ENCODE assay signal across 8 cellular contexts in genomic region chr2:237714690-237715458, GRCh38.
DNase-seq lines count a peak whose midpoint lies in the region; ATAC-seq and TF ChIP-seq lines count a peak whose summit lies in the region.

No MANE protein-coding gene starts in this region.

- intact Hi-C loops in ascending aorta (cut with DNase I), result loop anchor here (2.0 kb wide), 1 partner anchor 22 kb away; no protein-coding TSS in a partner anchor

- CTCF ChIA-PET in HEK293 (lab: Yijun Ruan, JAX), result no interaction called here

- H3K9me3 ChIP-seq in HEK293 (ENCODE audit: control insufficient read depth, insufficient read depth, low read depth, low read length) (no peaks in the 10 kb centered on the region), ascending aorta (no peaks in the 10 kb centered on the region), skeletal muscle tissue (ENCODE audit: control insufficient read depth in 3 of 3, low read length in 3 of 3) (no peaks in the 10 kb centered on the region)

- DNase-seq in ascending aorta (ENCODE audit: low spot score in 2 of 2) (no peak), iris pigment epithelial cell (ENCODE audit: low read depth) (peak; percentile 42), KG1 (lab: John Stamatoyannopoulos, UW) (no peak), iPS-NIHi7 (ENCODE audit: extremely low spot score) (no peak)
- DNase-seq in activated naive CD4-positive, alpha-beta T cell treated with Interleukin-2 at 50 U/mL for 16 hours, result no peak

- H3K36me3 ChIP-seq in HEK293 (ENCODE audit: control insufficient read depth in 2 of 2, insufficient read depth in 1 of 2, low read length in 2 of 2), result peaks cover 0 to 18% of the 10 kb centered on the region in 2 experiments; a peak in 2 of 3 replicates
- peaks cover 14 to 41% of the 10 kb centered on the region in 2 donors for H3K36me3 ChIP-seq in ascending aorta
- H3K36me3 ChIP-seq in skeletal muscle tissue (ENCODE audit: control insufficient read depth in 3 of 3, insufficient read depth in 3 of 3, low read length in 3 of 3), result peaks cover 5 to 18% (median 17%) of the 10 kb centered on the region in 3 donors

- H3K27ac ChIP-seq in HEK293 (ENCODE audit: extremely low read depth, low read depth, low read length) (peak overlapping the region; percentile 8; the same call in 1 of the 2 replicates), ascending aorta (peak overlapping the region; percentile 54 to 72), skeletal muscle tissue (ENCODE audit: low read depth, low read length) (peak overlapping the region; percentile 92)

- H3K4me1 ChIP-seq in HEK293 (ENCODE audit: control insufficient read depth, insufficient read depth, low read length) (peaks cover 3% of the 10 kb centered on the region; the same call in 1 of the 2 replicates), ascending aorta (peaks cover 8 to 29% of the 10 kb centered on the region in 2 donors), skeletal muscle tissue (ENCODE audit: control insufficient read depth in 3 of 3, insufficient read depth in 3 of 3, low read length in 3 of 3) (peaks cover 54 to 62% (median 61%) of the 10 kb centered on the region in 3 donors)

- peak overlapping the region; percentile 66 to 79 (median 76) for H3K9ac ChIP-seq in skeletal muscle tissue (ENCODE audit: low read depth in 1 of 3, low read length in 3 of 3)

- H3K4me3 ChIP-seq in HEK293 (ENCODE audit: low read depth, low read length), result peak overlapping the region; percentile 9
- H3K4me3 ChIP-seq in ascending aorta, result peak overlapping the region in 1 of 2 donors; percentile 52
- peak overlapping the region; percentile 41 to 70 (median 65) for H3K4me3 ChIP-seq in skeletal muscle tissue (ENCODE audit: low read length in 3 of 3)

- H3K27me3 ChIP-seq in ascending aorta (no peaks in the 10 kb centered on the region), skeletal muscle tissue (ENCODE audit: control insufficient read depth in 3 of 3, insufficient read depth in 3 of 3, low read length in 3 of 3) (no peaks in the 10 kb centered on the region)

- no peak for ATAC-seq in GM21619 (IDR thresholded peaks at IDR 0.05; ENCODE audit: unreplicated experiment)

- POLR2A ChIA-PET in HEK293 (lab: Yijun Ruan, JAX), result no interaction called here

- TF ChIP-seq CTCF in HEK293 (tag by site-specific recombination; IDR thresholded peaks at IDR 0.05) (no peak), ascending aorta (IDR thresholded peaks at IDR 0.05) (no peak)

TF ChIP-seq in HEK293, 187 proteins besides CTCF, POLR2A, EP300 and RAD21:
- TF ChIP-seq ZNF169 (tag by site-specific recombination; IDR thresholded peaks at IDR 0.05) (no peak), ZNF600 (tag by site-specific recombination; IDR thresholded peaks at IDR 0.05) (peak; percentile 95), ZBTB20 (tag by site-specific recombination; IDR thresholded peaks at IDR 0.05) (peak; percentile 87), ZNF341 (tag by site-specific recombination; IDR thresholded peaks at IDR 0.05; ENCODE audit: low read depth) (no peak)
TF ChIP-seq in HEK293: peak in this region for 2.

Comparison
In these comparisons a context has a peak if more than half of its experiments do, and no peak if none do; other contexts are left out.
1. H3K27ac ChIP-seq: peak in every context shown above with its lines; median percentile 92 in skeletal muscle tissue; 63 in ascending aorta; 8 in HEK293.